ENCODE assay signal across 2 cellular contexts in genomic region chr7:148546857-148547256, GRCh38.
TF ChIP-seq lines count a peak whose summit lies in the region.

No MANE protein-coding gene starts in this region.

TF ChIP-seq in GM23338, 12 proteins besides CTCF, POLR2A, EP300 and RAD21 (continued from another document):
- no peak for TF ChIP-seq ETS1 (IDR thresholded peaks at IDR 0.05)
- TF ChIP-seq STAT1 (IDR thresholded peaks at IDR 0.05; ENCODE audit: unreplicated experiment): no peak
- TF ChIP-seq ZNF331 (CRISPR knock-in tag; IDR thresholded peaks at IDR 0.05; ENCODE audit: low read depth): no peak

TF ChIP-seq in K562, 482 proteins besides CTCF, POLR2A, EP300 and RAD21:
- TF ChIP-seq YY1 (IDR thresholded peaks at IDR 0.05; ENCODE audit: borderline replicate concordance in 1 of 3, control insufficient read depth in 1 of 3, extremely low read depth in 1 of 3, insufficient read depth in 3 of 3, insufficient read length in 1 of 3, insufficient replicate concordance in 2 of 3, low read depth in 1 of 3, low read length in 2 of 3): peak; percentile 44 to 82 (median 47)
- no peak for TF ChIP-seq ZNF511 (CRISPR knock-in tag; IDR thresholded peaks at IDR 0.05)
- 0 out of 2 replicates have a peak, but pooled peaks have one; percentile 22 for TF ChIP-seq CTBP1 (IDR thresholded peaks at IDR 0.05; ENCODE audit: borderline replicate concordance)
- no peak for TF ChIP-seq TAL1 (IDR thresholded peaks at IDR 0.05)
- TF ChIP-seq ZNF12 (CRISPR knock-in tag; IDR thresholded peaks at IDR 0.05): 0 out of 2 replicates have a peak, but pooled peaks have one; percentile 24
- no peak for TF ChIP-seq NR0B1 (IDR thresholded peaks at IDR 0.05; ENCODE audit: partially characterized antibody)
